In genomic region chr7:155685070-155685790, GRCh38 we compare ENCODE assay signal across 16 cellular contexts. TPM values are rescaled to one million over a fixed set of nuclear protein-coding genes. Genes with fewer than 3 reads are reported as not detected.
DNase-seq lines count a peak whose midpoint lies in the region; ATAC-seq, FAIRE-seq and TF ChIP-seq lines count a peak whose summit lies in the region.
"Had no signal": no experiment of that assay in that cellular context is flagged by ENCODE, and none has a peak within 500 bp of the region (broad histone marks: within the 10 kb centered on the region; RNA-seq: fewer than 3 reads in every experiment).

No MANE protein-coding gene starts in this region.

- H3K27me3 Mint-ChIP-seq in type B pancreatic cell: no peaks in the 10 kb centered on the region

- WGBS in small intestine, 3 donors: 78 to 89% (median 82%) methylated on average over 12 of the region's 12 CpGs

- peaks cover 0 to 2% of the 10 kb centered on the region in 2 donors for H3K4me1 ChIP-seq in small intestine (ENCODE audit: control insufficient read depth in 2 of 2, insufficient read depth in 1 of 2, low read depth in 1 of 2, low read length in 1 of 2)
- H3K4me1 ChIP-seq: tibial artery had no signal

- no peaks in the 10 kb centered on the region for H3K27me3 ChIP-seq in small intestine (ENCODE audit: control insufficient read depth in 2 of 2, insufficient read depth in 2 of 2, low read length in 2 of 2)
- H3K27me3 ChIP-seq: neutrophil, tibial artery had no signal

- peaks cover 0 to 10% of the 10 kb centered on the region in 2 donors for H3K36me3 ChIP-seq in small intestine (ENCODE audit: control insufficient read depth in 2 of 2, insufficient read depth in 2 of 2, low read length in 2 of 2)

- ATAC-seq in GM21390 (IDR thresholded peaks at IDR 0.05; ENCODE audit: unreplicated experiment) (peak; percentile 76), HG03460 (IDR thresholded peaks at IDR 0.05; ENCODE audit: unreplicated experiment) (peak; percentile 88)

- H3K4me3 Mint-ChIP-seq in type B pancreatic cell: no peak overlapping the region

- H3K4me3 ChIP-seq in GM08714 (ENCODE audit: low read length) (peak overlapping the region; percentile 10; the same call in 1 of the 2 replicates), choroid plexus epithelial cell (ENCODE audit: low read depth, low read length) (no peak overlapping the region), small intestine (ENCODE audit: low read depth in 1 of 2, low read length in 2 of 2) (no peak overlapping the region)
- H3K4me3 ChIP-seq: tibial artery had no signal

- DNase-seq in choroid plexus epithelial cell (ENCODE audit: low read depth): peak; percentile 31
- no peak for DNase-seq in small intestine
- DNase-seq in NCI-H2196 treated with DMSO at 0.1 percent for 48 hours (lab: John Stamatoyannopoulos, UW; ENCODE audit: unreplicated experiment): no peak
- no peak for DNase-seq in stimulated activated CD4-positive, alpha-beta T cell treated with anti-CD3 and anti-CD28 coated beads, Interleukin-2, amount 100 ng/mL, for 48 hours
- no peak for DNase-seq in type B pancreatic cell (ENCODE audit: extremely low spot score, unreplicated experiment)
- DNase-seq: activated gamma-delta T cell treated with Interleukin-2 at 50 U/mL for 16 hours; MM.1S; NCI-H82; stimulated activated CD4-positive, alpha-beta T cell treated with anti-CD3 and anti-CD28 coated beads, Interleukin-4, amount 100 ng/mL, for 24 hours; tibial artery had no signal

- peaks cover 47% of the 10 kb centered on the region for H3K36me3 Mint-ChIP-seq in type B pancreatic cell

- no peak overlapping the region for H3K27ac ChIP-seq in small intestine (ENCODE audit: low read depth in 1 of 2, low read length in 1 of 2)
- H3K27ac ChIP-seq: C4-2B, neutrophil, tibial artery had no signal

- H3K27ac Mint-ChIP-seq in type B pancreatic cell: no peak overlapping the region

- TF ChIP-seq CTCF in choroid plexus epithelial cell (conservative IDR thresholded peaks at IDR 0.05; ENCODE audit: low read depth, low read length): no peak
- no peak for TF ChIP-seq CTCF in type B pancreatic cell (conservative IDR thresholded peaks at IDR 0.05)

- peaks cover 33% of the 10 kb centered on the region for H3K4me1 Mint-ChIP-seq in type B pancreatic cell (ENCODE audit: unreplicated experiment)

- H3K9me3 Mint-ChIP-seq in type B pancreatic cell: no peaks in the 10 kb centered on the region

- FAIRE-seq in small intestine (lab: Jason Lieb, UNC): no peak
- FAIRE-seq: endothelial cell of umbilical vein had no signal

- no peaks in the 10 kb centered on the region for H3K9me3 ChIP-seq in small intestine (ENCODE audit: control insufficient read depth, low read depth)
- H3K9me3 ChIP-seq: neutrophil, tibial artery had no signal

RNA-seq across cellular contexts. Expression of gene RBM33, which starts 40.8 kb away (rescaled TPM):
- 10 to 100 TPM in 2 of 3 donors, 1 to 10 TPM in 1; 7.8 to 19.1 (median 11.2) TPM for polyA plus RNA-seq in small intestine
- total RNA-seq in type B pancreatic cell (ENCODE audit: low replicate concordance): 60.2 and 67.2 TPM in 2 replicates
